In the genomic region with DNA sequence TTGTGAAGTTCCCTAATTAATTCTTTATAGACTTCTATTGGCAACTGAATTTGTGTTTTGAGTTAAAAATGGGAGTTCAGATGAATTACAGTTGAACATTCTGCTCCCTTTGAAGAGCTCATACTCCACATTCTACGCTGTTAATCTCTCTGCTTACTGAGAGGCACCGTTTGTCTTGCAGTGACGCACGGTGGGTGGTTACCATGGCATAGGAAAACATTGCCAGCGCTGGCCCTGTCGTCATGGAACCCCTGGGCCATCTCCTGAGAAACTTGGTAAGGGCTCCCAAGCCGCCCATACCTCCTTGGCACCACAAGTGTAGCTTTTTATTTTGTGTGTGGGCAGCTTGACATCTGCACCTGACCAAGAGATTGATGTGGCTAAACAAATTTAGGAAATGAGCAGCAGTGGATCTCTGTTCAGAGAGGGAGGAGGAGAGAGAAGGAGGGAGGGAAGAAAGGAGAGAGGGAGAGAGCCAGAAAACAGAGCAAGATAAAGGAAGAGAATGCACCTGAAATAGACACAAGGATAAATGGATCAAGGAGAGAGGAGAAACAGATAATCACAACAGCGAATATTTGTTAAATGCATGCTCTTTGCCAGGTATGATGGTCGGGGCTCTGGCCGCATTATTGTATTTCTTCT, we compare ENCODE assay signal across 15 cellular contexts.
DNase-seq lines count a peak whose midpoint lies in the region; ATAC-seq and TF ChIP-seq lines count a peak whose summit lies in the region.
"Had no signal": no experiment of that assay in that cellular context is flagged by ENCODE, and none has a peak within 500 bp of the region (broad histone marks: within the 10 kb centered on the region; RNA-seq: fewer than 3 reads in every experiment).

No MANE protein-coding gene starts in this region.

- CTCF ChIA-PET in PC-9 (lab: Charles Lee) = no interaction called here

- no peaks in the 10 kb centered on the region for H3K9me2 ChIP-seq in PC-9 (ENCODE audit: insufficient read depth)

- no peak overlapping the region for H2AFZ ChIP-seq in PC-9

- H3K27ac ChIP-seq in esophagus squamous epithelium (peak overlapping the region in 3 of 4 donors; percentile 43 to 49 (median 44)), lower lobe of right lung (no peak overlapping the region), stomach smooth muscle (ENCODE audit: low read length) (peak overlapping the region; percentile 85), PC-9 (no peak overlapping the region)
- H3K27ac ChIP-seq: breast epithelium had no signal

- WGBS in esophagus squamous epithelium, 2 donors = 29 to 30% methylated on average over 9 to 10 of the region's 10 CpGs

- no peaks in the 10 kb centered on the region for H3F3A ChIP-seq in PC-9 (ENCODE audit: insufficient read depth, low read depth)

- ATAC-seq in lower lobe of right lung = peak; percentile 39 to 82
- ATAC-seq in GM18861 (IDR thresholded peaks at IDR 0.05; ENCODE audit: unreplicated experiment) = no peak
- ATAC-seq: activated CD8-positive, alpha-beta T cell treated with anti-CD3 and anti-CD28 coated beads for 36 hours had no signal

- TF ChIP-seq POLR2A in esophagus squamous epithelium (IDR thresholded peaks at IDR 0.05) = no peak

- POLR2A ChIA-PET in PC-9 (lab: Charles Lee; ENCODE audit: unreplicated experiment) = no interaction called here

- no peak for TF ChIP-seq CTCF in esophagus squamous epithelium (IDR thresholded peaks at IDR 0.05)
- TF ChIP-seq CTCF in lower lobe of right lung (IDR thresholded peaks at IDR 0.05) = no peak
- no peak for TF ChIP-seq CTCF in PC-9 (conservative IDR thresholded peaks at IDR 0.05)

- H3K9me3 ChIP-seq in esophagus squamous epithelium (no peaks in the 10 kb centered on the region), lower lobe of right lung (peaks cover 5% of the 10 kb centered on the region), stomach smooth muscle (ENCODE audit: control insufficient read depth in 2 of 2, low read length in 2 of 2) (no peaks in the 10 kb centered on the region), PC-9 (ENCODE audit: insufficient read depth, low read depth) (no peaks in the 10 kb centered on the region)

- H3K27me3 ChIP-seq in esophagus squamous epithelium (no peaks in the 10 kb centered on the region), lower lobe of right lung (ENCODE audit: low read depth) (no peaks in the 10 kb centered on the region), stomach smooth muscle (ENCODE audit: control insufficient read depth in 1 of 2, insufficient read depth in 2 of 2, low read length in 2 of 2) (no peaks in the 10 kb centered on the region), PC-9 (ENCODE audit: insufficient read depth, low read depth) (peaks cover 28% of the 10 kb centered on the region; the same call in 1 of the 2 replicates)
- H3K27me3 ChIP-seq: breast epithelium had no signal

- peak; percentile 11 for DNase-seq in M059J (ENCODE audit: low read depth)
- no peak for DNase-seq in esophagus squamous epithelium (lab: John Stamatoyannopoulos, UW)
- DNase-seq in lower lobe of right lung = peak; percentile 49
- no peak for DNase-seq in cerebellar cortex (ENCODE audit: low spot score)
- DNase-seq in PC-9 = no peak
- DNase-seq in CD1c-positive myeloid dendritic cell (ENCODE audit: extremely low spot score) = no peak
- DNase-seq: activated CD8-positive, alpha-beta T cell treated with anti-CD3 and anti-CD28 coated beads for 36 hours; activated gamma-delta T cell treated with Interleukin-2 at 50 U/mL for 16 hours; CD4-positive, CD25-positive, alpha-beta regulatory T cell; HFFc6; NCI-H2171 treated with DMSO at 0.1 percent for 48 hours; T1000 had no signal

- H3K79me2 ChIP-seq in PC-9 (ENCODE audit: low read depth) = no peaks in the 10 kb centered on the region

- H3K4me2 ChIP-seq in PC-9 = no peak overlapping the region

- no TSS peak for BruUV-seq in PC-9 (replicated peaks; lab: Mats Ljungman, UMichigan)

- no peaks in the 10 kb centered on the region for H4K20me1 ChIP-seq in PC-9 (ENCODE audit: insufficient read depth)

- H3K4me1 ChIP-seq in esophagus squamous epithelium (no peaks in the 10 kb centered on the region), lower lobe of right lung (no peaks in the 10 kb centered on the region), stomach smooth muscle (ENCODE audit: control insufficient read depth, insufficient read depth, low read length) (peaks cover 5% of the 10 kb centered on the region), PC-9 (replicated peaks; ENCODE audit: insufficient read depth) (no peaks in the 10 kb centered on the region)
- H3K4me1 ChIP-seq: breast epithelium had no signal

- H3K4me3 ChIP-seq in esophagus squamous epithelium (no peak overlapping the region), lower lobe of right lung (no peak overlapping the region), stomach smooth muscle (ENCODE audit: low read length in 2 of 2) (peak overlapping the region; percentile 24 to 32), PC-9 (no peak overlapping the region)
- H3K4me3 ChIP-seq: breast epithelium had no signal

- intact Hi-C loops in esophagus squamous epithelium (cut with DNase I) (no loop called here), lower lobe of right lung (cut with DNase I) (no loop called here), PC-9 (cut with micrococcal nuclease; ENCODE audit: unreplicated experiment) (no loop called here)

- H3K9ac ChIP-seq in stomach smooth muscle (ENCODE audit: low read length in 2 of 2) = peak overlapping the region; percentile 37 to 55

- H3K36me3 ChIP-seq in esophagus squamous epithelium (no peaks in the 10 kb centered on the region), lower lobe of right lung (no peaks in the 10 kb centered on the region), stomach smooth muscle (ENCODE audit: control insufficient read depth in 2 of 2, insufficient read depth in 2 of 2, low read length in 2 of 2) (no peaks in the 10 kb centered on the region), PC-9 (ENCODE audit: low read depth) (no peaks in the 10 kb centered on the region)
- H3K36me3 ChIP-seq: breast epithelium had no signal

Comparison
In these comparisons a context has a peak if more than half of its experiments do, and no peak if none do; other contexts are left out.
1. DNase-seq: peak in M059J (single experiment) and lower lobe of right lung (single experiment); none in esophagus squamous epithelium (single experiment), cerebellar cortex (single experiment), PC-9 (0 of 2) and CD1c-positive myeloid dendritic cell (single experiment).
2. H3K27ac ChIP-seq: peak in esophagus squamous epithelium (3 of 4) and stomach smooth muscle (single experiment); none in lower lobe of right lung (single experiment) and PC-9 (single experiment).
3. H3K4me3 ChIP-seq: peak in stomach smooth muscle (2 of 2); none in esophagus squamous epithelium (0 of 4), lower lobe of right lung (single experiment) and PC-9 (single experiment).